ENCODE assay signal across 2 cellular contexts in the genomic region with DNA sequence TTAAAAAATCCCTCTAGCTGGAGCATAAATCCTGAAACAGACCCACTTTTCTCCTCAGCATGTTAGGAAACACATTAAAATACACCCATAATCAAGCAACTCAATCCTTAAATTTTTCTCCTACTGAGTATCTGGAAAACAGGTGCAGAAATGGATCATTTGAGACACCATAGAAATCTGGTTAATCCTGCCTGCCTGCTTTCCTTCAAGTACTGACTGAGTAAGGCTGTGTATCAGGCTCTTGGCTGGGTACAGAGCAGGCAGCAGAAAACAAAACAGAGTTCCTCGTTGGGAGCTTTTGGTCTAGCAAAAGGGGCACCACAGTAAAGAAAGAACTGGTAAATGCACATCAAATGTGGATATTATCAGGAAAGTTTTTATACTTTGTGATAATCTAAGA.
TF ChIP-seq lines count a peak whose summit lies in the region.

No MANE protein-coding gene starts in this region.

TF ChIP-seq in H1, 55 proteins besides CTCF, POLR2A, EP300 and RAD21:
- TF ChIP-seq POLR2AphosphoS5 (IDR thresholded peaks at IDR 0.05; ENCODE audit: low read depth, low read length) (no peak), ASH2L (IDR thresholded peaks at IDR 0.05; ENCODE audit: low read length) (no peak), TCF12 (IDR thresholded peaks at IDR 0.05; ENCODE audit: low read depth, low read length) (no peak)

TF ChIP-seq in neural cell, 6 proteins besides CTCF, POLR2A, EP300 and RAD21:
- TF ChIP-seq TAF1 (IDR thresholded peaks at IDR 0.05; ENCODE audit: low read depth) (no peak), EZH2 (IDR thresholded peaks at IDR 0.05; ENCODE audit: borderline replicate concordance, insufficient read depth, low read length, poor library complexity, severe bottlenecking) (no peak), MXI1 (conservative IDR thresholded peaks at IDR 0.05; ENCODE audit: poor library complexity, severe bottlenecking) (no peak), POLR2AphosphoS5 (IDR thresholded peaks at IDR 0.05) (no peak), REST (IDR thresholded peaks at IDR 0.05; ENCODE audit: borderline replicate concordance) (no peak), SMC3 (conservative IDR thresholded peaks at IDR 0.05; ENCODE audit: poor library complexity) (no peak)
TF ChIP-seq in neural cell: peak in this region for 0.
